ENCODE assay signal across 1 cellular context in genomic region chr20:39849664-39850063, GRCh38.
TF ChIP-seq lines count a peak whose summit lies in the region.

No MANE protein-coding gene starts in this region.

TF ChIP-seq in WTC11, 78 proteins besides CTCF, POLR2A, EP300 and RAD21 (continued from another document):
- TF ChIP-seq HMGXB4 (CRISPR knock-in tag; IDR thresholded peaks at IDR 0.05) (no peak), FOXP4 (CRISPR knock-in tag; IDR thresholded peaks at IDR 0.05) (no peak), ERG (CRISPR knock-in tag; IDR thresholded peaks at IDR 0.05) (no peak)
